30 cellular contexts compared by ENCODE assay signal in genomic region chr2:223859070-223859469, GRCh38.
"Had no signal": no experiment of that assay in that cellular context is flagged by ENCODE, and none has a peak within 500 bp of the region (broad histone marks: within the 10 kb centered on the region; RNA-seq: fewer than 3 reads in every experiment).

No MANE protein-coding gene starts in this region.

- H3K27ac ChIP-seq: breast epithelium, esophagus muscularis mucosa, foreskin keratinocyte, heart left ventricle, left ventricle myocardium inferior, pancreas, psoas muscle, suprapubic skin, tibial artery had no signal

- H3K27ac Mint-ChIP-seq: activated CD4-positive, alpha-beta T cell treated with anti-CD3 and anti-CD28 coated beads for 36 hours; activated CD8-positive, alpha-beta T cell treated with anti-CD3 and anti-CD28 coated beads, Interleukin-2, amount 10 ng/mL, durations not matched to agents 7 days and 5 days; activated T-helper 17 cell treated with anti-CD3 and anti-CD28 coated beads, Interleukin-2, amount 50 U/mL, for 72 hours; dendritic cell treated with granulocyte-macrophage colony-stimulating factor and Interleukin-4, amounts not matched to agents 40 ng/mL and 50 ng/mL, for 4 days; WTC11 had no signal

- H3K4me3 Mint-ChIP-seq: activated CD4-positive, alpha-beta T cell treated with anti-CD3 and anti-CD28 coated beads for 36 hours; activated CD8-positive, alpha-beta T cell treated with anti-CD3 and anti-CD28 coated beads, Interleukin-2, amount 10 ng/mL, durations not matched to agents 7 days and 5 days; activated T-cell treated with anti-CD3 and anti-CD28 coated beads, Interleukin-2, amount 50 U/mL, for 4 hours; activated T-helper 17 cell treated with anti-CD3 and anti-CD28 coated beads, Interleukin-2, amount 50 U/mL, for 72 hours; dendritic cell treated with granulocyte-macrophage colony-stimulating factor and Interleukin-4, amounts not matched to agents 40 ng/mL and 50 ng/mL, for 4 days; naive B cell; neural crest cell; WTC11 had no signal

- H3K4me1 Mint-ChIP-seq: activated CD4-positive, alpha-beta T cell treated with anti-CD3 and anti-CD28 coated beads for 36 hours; activated T-helper 17 cell treated with anti-CD3 and anti-CD28 coated beads, Interleukin-2, amount 50 U/mL, for 72 hours; neural crest cell had no signal

- H3K9me3 ChIP-seq: breast epithelium, esophagus muscularis mucosa, heart left ventricle, left ventricle myocardium inferior, pancreas, psoas muscle, SK-N-SH, suprapubic skin, tibial artery had no signal

- H3K27me3 Mint-ChIP-seq: activated CD4-positive, alpha-beta T cell treated with anti-CD3 and anti-CD28 coated beads for 36 hours; activated T-helper 17 cell treated with anti-CD3 and anti-CD28 coated beads, Interleukin-2, amount 50 U/mL, for 72 hours; dendritic cell treated with granulocyte-macrophage colony-stimulating factor and Interleukin-4, amounts not matched to agents 40 ng/mL and 50 ng/mL, for 4 days; naive B cell had no signal

- H3K9ac ChIP-seq: SK-N-SH had no signal

- ATAC-seq: activated CD4-positive, alpha-beta T cell treated with anti-CD3 and anti-CD28 coated beads for 36 hours; activated CD8-positive, alpha-beta T cell treated with anti-CD3 and anti-CD28 coated beads, Interleukin-2, amount 10 ng/mL, durations not matched to agents 7 days and 5 days; activated T-cell treated with anti-CD3 and anti-CD28 coated beads, Interleukin-2, amount 50 U/mL, for 4 hours; activated T-helper 17 cell treated with anti-CD3 and anti-CD28 coated beads, Interleukin-2, amount 50 U/mL, for 72 hours; foreskin keratinocyte; heart left ventricle; pancreas; psoas muscle; WTC11 had no signal

- DNase-seq: activated CD4-positive, alpha-beta T cell treated with anti-CD3 and anti-CD28 coated beads for 36 hours; activated CD8-positive, alpha-beta T cell treated with anti-CD3 and anti-CD28 coated beads, Interleukin-2, amount 10 ng/mL, durations not matched to agents 7 days and 5 days; activated gamma-delta T cell treated with Interleukin-2 at 50 U/mL for 16 hours; activated naive CD4-positive, alpha-beta T cell treated with anti-CD3 and anti-CD28 coated beads, Interleukin-2, amount 50 U/mL, for 16 hours; activated T-cell treated with anti-CD3 and anti-CD28 coated beads, Interleukin-2, amount 50 U/mL, for 4 hours; central memory CD4-positive, alpha-beta T cell; foreskin keratinocyte; heart left ventricle; hypothalamus; left ventricle myocardium inferior; naive B cell; nucleus accumbens; pancreas; psoas muscle; SK-N-SH; stimulated activated CD4-positive, alpha-beta T cell treated with anti-CD3 and anti-CD28 coated beads, Interleukin-1b, Interleukin-23, amount 100 ng/mL, for 48 hours; stimulated activated CD4-positive, alpha-beta T cell treated with anti-CD3 and anti-CD28 coated beads, Interleukin-4, amount 100 ng/mL, for 4 hours; stimulated activated CD8-positive, alpha-beta memory T cell treated with anti-CD3 and anti-CD28 coated beads, Interleukin-4, amount 100 ng/mL, for 48 hours; stimulated activated naive CD4-positive, alpha-beta T cell; T-helper 2 cell; tibial artery had no signal

- FAIRE-seq: pancreas had no signal

- H3K4me1 ChIP-seq: breast epithelium, esophagus muscularis mucosa, heart left ventricle, left ventricle myocardium inferior, psoas muscle, suprapubic skin, tibial artery had no signal

- H3K36me3 ChIP-seq: breast epithelium, left ventricle myocardium inferior, pancreas had no signal

- H3K4me2 ChIP-seq: SK-N-SH, smooth muscle cell had no signal

- H3K9me3 Mint-ChIP-seq: activated T-cell treated with anti-CD3 and anti-CD28 coated beads, Interleukin-2, amount 50 U/mL, for 4 hours; activated T-helper 17 cell treated with anti-CD3 and anti-CD28 coated beads, Interleukin-2, amount 50 U/mL, for 72 hours; dendritic cell treated with granulocyte-macrophage colony-stimulating factor and Interleukin-4, amounts not matched to agents 40 ng/mL and 50 ng/mL, for 4 days; naive B cell; neural crest cell; WTC11 had no signal

- H3K27me3 ChIP-seq: breast epithelium, esophagus muscularis mucosa, foreskin keratinocyte, heart left ventricle, pancreas, suprapubic skin, tibial artery had no signal

- H3K4me3 ChIP-seq: breast epithelium, esophagus muscularis mucosa, heart left ventricle, left ventricle myocardium inferior, lung, pancreas, psoas muscle, smooth muscle cell, suprapubic skin, tibial artery had no signal

- H3K36me3 Mint-ChIP-seq: naive B cell, WTC11 had no signal
